Comparison of ENCODE assay signal across 3 cellular contexts in genomic region chr6:116938305-116938704, GRCh38.
"Had no signal": no experiment of that assay in that cellular context is flagged by ENCODE, and none has a peak within 500 bp of the region (broad histone marks: within the 10 kb centered on the region; RNA-seq: fewer than 3 reads in every experiment).

No MANE protein-coding gene starts in this region.

- H3K4me3 ChIP-seq: GM12878 had no signal

- ATAC-seq: GM12878 had no signal

- DNase-seq: GDM1, GF-D8 had no signal
